8 cellular contexts compared by ENCODE assay signal in genomic region chr17:78865682-78866390, GRCh38. TPM values are rescaled to one million over a fixed set of nuclear protein-coding genes. Genes with fewer than 3 reads are reported as not detected.
DNase-seq lines count a peak whose midpoint lies in the region; ATAC-seq lines count a peak whose summit lies in the region.

No MANE protein-coding gene starts in this region.

- H3K4me2 ChIP-seq in skeletal muscle satellite cell (ENCODE audit: low read length): peak overlapping the region; percentile 20

- no peak overlapping the region for H3K9ac ChIP-seq in skeletal muscle satellite cell (ENCODE audit: low read depth, low read length)

- H3K9me3 ChIP-seq in T-helper 17 cell (ENCODE audit: control insufficient read depth, low read length, poor library complexity, severe bottlenecking) (no peaks in the 10 kb centered on the region), skeletal muscle satellite cell (replicated peaks; ENCODE audit: low read length) (no peaks in the 10 kb centered on the region)

- peaks cover 25% of the 10 kb centered on the region for H3K27me3 Mint-ChIP-seq in T-helper 17 cell

- H3K27me3 ChIP-seq in skeletal muscle satellite cell (ENCODE audit: control insufficient read depth, insufficient read depth, low read length): no peaks in the 10 kb centered on the region

- peaks cover 6% of the 10 kb centered on the region for H3K4me1 Mint-ChIP-seq in T-helper 17 cell

- peaks cover 29% of the 10 kb centered on the region for H3K36me3 ChIP-seq in skeletal muscle satellite cell (ENCODE audit: insufficient read depth, low read length)

- no peak overlapping the region for H3K4me3 ChIP-seq in skeletal muscle satellite cell (ENCODE audit: low read length)

- H3K36me3 Mint-ChIP-seq in T-helper 17 cell (ENCODE audit: low read depth): peaks cover 4% of the 10 kb centered on the region

- H3K4me3 Mint-ChIP-seq in T-helper 17 cell: no peak overlapping the region

- no peak overlapping the region for H3K27ac Mint-ChIP-seq in T-helper 17 cell

- DNase-seq in GDM1 (lab: John Stamatoyannopoulos, UW): peak; percentile 31
- DNase-seq in NCI-H1092 treated with DMSO at 0.1 percent for 48 hours (lab: John Stamatoyannopoulos, UW): peak; percentile 54
- peak; percentile 44 to 52 (median 50) for DNase-seq in T-helper 17 cell
- peak; percentile 88 for DNase-seq in astrocyte of the hippocampus (ENCODE audit: low read depth, low spot score)
- peak; percentile 86 for DNase-seq in hippocampal formation (lab: John Stamatoyannopoulos, UW)

- ATAC-seq in T-helper 17 cell (peak; percentile 72), HG02884 (IDR thresholded peaks at IDR 0.05; ENCODE audit: unreplicated experiment) (no peak), GM18858 (IDR thresholded peaks at IDR 0.05; ENCODE audit: unreplicated experiment) (no peak)

- peaks cover 40% of the 10 kb centered on the region for H3K4me1 ChIP-seq in skeletal muscle satellite cell (ENCODE audit: control insufficient read depth, insufficient read depth, low read length)

RNA-seq across cellular contexts. Expression of gene USP36, which starts 25.2 kb away (rescaled TPM):
- total RNA-seq in T-helper 17 cell: 100 to 1,000 TPM; 418 to 474 TPM
- total RNA-seq in skeletal muscle satellite cell (2012; rRNA removed): 25.3 and 29.1 TPM in 2 replicates

RNA-seq across cellular contexts. Expression of gene CEP295NL, which starts 37.2 kb away (rescaled TPM):
- total RNA-seq in T-helper 17 cell: 1 to 10 TPM; 2.0 to 2.9 TPM
- 1.0 and 1.5 TPM in 2 replicates for total RNA-seq in skeletal muscle satellite cell (2012; rRNA removed)

RNA-seq across cellular contexts. Expression of gene TIMP2, which starts 59.4 kb away (rescaled TPM):
- total RNA-seq in T-helper 17 cell: 1 to 10 TPM; 4.1 to 6.7 TPM
- total RNA-seq in skeletal muscle satellite cell (2012; rRNA removed): 44.4 and 67.9 TPM in 2 replicates

Comparison
In these comparisons a context has a peak if more than half of its experiments do, and no peak if none do; other contexts are left out.
1. DNase-seq: peak in every context shown above with its lines; median percentile 88 in astrocyte of the hippocampus; 86 in hippocampal formation; 54 in NCI-H1092 treated with DMSO at 0.1 percent for 48 hours; 50 in T-helper 17 cell; 31 in GDM1.